ENCODE assay signal across 28 cellular contexts in genomic region chr4:178140326-178140915, GRCh38.
"Had no signal": no experiment of that assay in that cellular context is flagged by ENCODE, and none has a peak within 500 bp of the region (broad histone marks: within the 10 kb centered on the region; RNA-seq: fewer than 3 reads in every experiment).

No MANE protein-coding gene starts in this region.

- H3K9me3 ChIP-seq: ovary, right lobe of liver, suprapubic skin, testis, transverse colon, vagina had no signal

- H3K4me3 ChIP-seq: neural progenitor cell, ovary, psoas muscle, right lobe of liver, skin epidermis, smooth muscle cell, spleen, suprapubic skin, testis, tibial artery, transverse colon, vagina had no signal

- DNase-seq: naive thymus-derived CD4-positive, alpha-beta T cell; natural killer cell; occipital lobe; ovary; psoas muscle; right lobe of liver; spleen; stimulated activated CD4-positive, alpha-beta T cell treated with anti-CD3 and anti-CD28 coated beads, Interleukin-12 subunit alpha, Interleukin-12 subunit beta, amount 100 ng/mL, for 4 hours; stimulated activated CD4-positive, alpha-beta T cell treated with anti-CD3 and anti-CD28 coated beads, Interleukin-1b, Interleukin-23, amount 100 ng/mL, for 48 hours; stimulated activated CD4-positive, alpha-beta T cell treated with anti-CD3 and anti-CD28 coated beads, Interleukin-4, amount 100 ng/mL, for 1 hour; stimulated activated CD4-positive, alpha-beta T cell treated with anti-CD3 and anti-CD28 coated beads, Interleukin-4, amount 100 ng/mL, for 4 hours; stimulated activated CD8-positive, alpha-beta memory T cell treated with anti-CD3 and anti-CD28 coated beads, Interleukin-4, amount 100 ng/mL, for 48 hours; stimulated activated naive CD4-positive, alpha-beta T cell; stimulated activated naive CD8-positive, alpha-beta T cell treated with anti-CD3 and anti-CD28 coated beads, Interleukin-15, amount 100 ng/mL, for 72 hours; stimulated activated naive CD8-positive, alpha-beta T cell treated with anti-CD3 and anti-CD28 coated beads, Interleukin-15, Interleukin-2, amounts not matched to agents 100 U/mL and 50 U/mL, for 24 hours; substantia nigra; testis; tibial artery; transverse colon had no signal

- H3K4me1 ChIP-seq: neural progenitor cell, parathyroid adenoma, psoas muscle, right lobe of liver, spleen, suprapubic skin, testis, tibial artery, transverse colon, vagina had no signal

- H3K27ac ChIP-seq: neural progenitor cell, neutrophil, ovary, parathyroid adenoma, psoas muscle, right lobe of liver, skin epidermis, spleen, suprapubic skin, testis, tibial artery, transverse colon, vagina had no signal

- FAIRE-seq: urothelium cell line had no signal

- H3K27me3 ChIP-seq: neural progenitor cell, neutrophil, ovary, right lobe of liver, spleen, suprapubic skin, testis, tibial artery, transverse colon, vagina had no signal

- ATAC-seq: naive thymus-derived CD4-positive, alpha-beta T cell; natural killer cell; psoas muscle; right lobe of liver; stimulated activated memory B cell treated with anti-CD40 and anti-IgM and Interleukin-4, amounts not matched to agents 10 μg/mL and 1 μg/mL and 100 μg/mL, for 72 hours; stimulated activated naive CD8-positive, alpha-beta T cell treated with anti-CD3 and anti-CD28 coated beads, Interleukin-15, amount 100 ng/mL, for 72 hours; stimulated activated naive CD8-positive, alpha-beta T cell treated with anti-CD3 and anti-CD28 coated beads, Interleukin-15, Interleukin-2, amounts not matched to agents 100 U/mL and 50 U/mL, for 24 hours had no signal

- H3K36me3 ChIP-seq: neural progenitor cell, neutrophil, ovary, right lobe of liver, spleen, suprapubic skin, tibial artery, transverse colon, vagina had no signal
